1 cellular context compared by ENCODE assay signal in the genomic region with DNA sequence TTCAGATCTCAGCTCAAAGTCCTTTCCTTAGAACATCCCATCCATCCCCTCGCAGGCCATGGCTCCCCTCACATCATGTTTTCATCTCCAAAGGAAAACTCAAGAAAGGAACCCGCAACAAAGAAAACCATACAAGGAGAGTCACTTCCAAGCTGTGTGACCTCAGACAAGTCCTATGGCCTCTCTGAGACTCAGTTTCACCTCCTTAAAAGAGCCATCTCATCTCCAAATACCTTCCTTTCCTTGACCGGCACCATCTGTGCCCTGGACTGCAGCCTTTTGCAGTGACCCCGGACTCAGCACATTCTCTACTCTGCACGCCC.
TF ChIP-seq lines count a peak whose summit lies in the region.

No MANE protein-coding gene starts in this region.

TF ChIP-seq in H1, 55 proteins besides CTCF, POLR2A, EP300 and RAD21:
- no peak for TF ChIP-seq BRCA1 (IDR thresholded peaks at IDR 0.05; ENCODE audit: low read depth, low read length)
- TF ChIP-seq CHD1 (IDR thresholded peaks at IDR 0.05; ENCODE audit: low read depth, low read length) = no peak
- TF ChIP-seq, protein P1, sequence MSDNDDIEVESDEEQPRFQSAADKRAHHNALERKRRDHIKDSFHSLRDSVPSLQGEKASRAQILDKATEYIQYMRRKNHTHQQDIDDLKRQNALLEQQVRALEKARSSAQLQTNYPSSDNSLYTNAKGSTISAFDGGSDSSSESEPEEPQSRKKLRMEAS (IDR thresholded peaks at IDR 0.05) = no peak
- no peak for TF ChIP-seq RBBP5 (IDR thresholded peaks at IDR 0.05; ENCODE audit: borderline replicate concordance, low read depth, low read length)
- TF ChIP-seq SIX5 (IDR thresholded peaks at IDR 0.05; ENCODE audit: low read depth, low read length) = no peak
- TF ChIP-seq, protein P2, sequence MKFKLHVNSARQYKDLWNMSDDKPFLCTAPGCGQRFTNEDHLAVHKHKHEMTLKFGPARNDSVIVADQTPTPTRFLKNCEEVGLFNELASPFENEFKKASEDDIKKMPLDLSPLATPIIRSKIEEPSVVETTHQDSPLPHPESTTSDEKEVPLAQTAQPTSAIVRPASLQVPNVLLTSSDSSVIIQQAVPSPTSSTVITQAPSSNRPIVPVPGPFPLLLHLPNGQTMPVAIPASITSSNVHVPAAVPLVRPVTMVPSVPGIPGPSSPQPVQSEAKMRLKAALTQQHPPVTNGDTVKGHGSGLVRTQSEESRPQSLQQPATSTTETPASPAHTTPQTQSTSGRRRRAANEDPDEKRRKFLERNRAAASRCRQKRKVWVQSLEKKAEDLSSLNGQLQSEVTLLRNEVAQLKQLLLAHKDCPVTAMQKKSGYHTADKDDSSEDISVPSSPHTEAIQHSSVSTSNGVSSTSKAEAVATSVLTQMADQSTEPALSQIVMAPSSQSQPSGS (IDR thresholded peaks at IDR 0.05; ENCODE audit: low read length) = no peak
- no peak for TF ChIP-seq TEAD4 (IDR thresholded peaks at IDR 0.05; ENCODE audit: low read depth, low read length)
- TF ChIP-seq HDAC2 (IDR thresholded peaks at IDR 0.05; ENCODE audit: borderline replicate concordance in 1 of 2, low read depth in 2 of 2, low read length in 2 of 2) = no peak
- no peak for TF ChIP-seq SP2 (IDR thresholded peaks at IDR 0.05; ENCODE audit: low read length)
- TF ChIP-seq, protein P3, sequence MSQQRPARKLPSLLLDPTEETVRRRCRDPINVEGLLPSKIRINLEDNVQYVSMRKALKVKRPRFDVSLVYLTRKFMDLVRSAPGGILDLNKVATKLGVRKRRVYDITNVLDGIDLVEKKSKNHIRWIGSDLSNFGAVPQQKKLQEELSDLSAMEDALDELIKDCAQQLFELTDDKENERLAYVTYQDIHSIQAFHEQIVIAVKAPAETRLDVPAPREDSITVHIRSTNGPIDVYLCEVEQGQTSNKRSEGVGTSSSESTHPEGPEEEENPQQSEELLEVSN (IDR thresholded peaks at IDR 0.05) = no peak
- no peak for TF ChIP-seq TAF1 (IDR thresholded peaks at IDR 0.05; ENCODE audit: low read depth, low read length)
- TF ChIP-seq, protein P4, sequence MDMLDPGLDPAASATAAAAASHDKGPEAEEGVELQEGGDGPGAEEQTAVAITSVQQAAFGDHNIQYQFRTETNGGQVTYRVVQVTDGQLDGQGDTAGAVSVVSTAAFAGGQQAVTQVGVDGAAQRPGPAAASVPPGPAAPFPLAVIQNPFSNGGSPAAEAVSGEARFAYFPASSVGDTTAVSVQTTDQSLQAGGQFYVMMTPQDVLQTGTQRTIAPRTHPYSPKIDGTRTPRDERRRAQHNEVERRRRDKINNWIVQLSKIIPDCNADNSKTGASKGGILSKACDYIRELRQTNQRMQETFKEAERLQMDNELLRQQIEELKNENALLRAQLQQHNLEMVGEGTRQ (IDR thresholded peaks at IDR 0.05; ENCODE audit: low read length) = no peak
- no peak for TF ChIP-seq POU5F1 (IDR thresholded peaks at IDR 0.05; ENCODE audit: low read depth, low read length)
- no peak for TF ChIP-seq JUN (IDR thresholded peaks at IDR 0.05; ENCODE audit: low read depth, low read length)
- TF ChIP-seq TBP (IDR thresholded peaks at IDR 0.05; ENCODE audit: low read depth, low read length) = no peak
- TF ChIP-seq RXRA (IDR thresholded peaks at IDR 0.05; ENCODE audit: insufficient read depth, low read depth, low read length) = no peak
- TF ChIP-seq CBX5 (IDR thresholded peaks at IDR 0.05; ENCODE audit: low read depth, low read length) = no peak
